8 cellular contexts compared by ENCODE assay signal in genomic region chr19:2426661-2427322, GRCh38. TPM values are rescaled to one million over a fixed set of nuclear protein-coding genes. Genes with fewer than 3 reads are reported as not detected.
A peak's percentile ranks its signal among the peaks of the same experiment; 100 is the strongest.
DNase-seq lines count a peak whose midpoint lies in the region; ATAC-seq, FAIRE-seq and TF ChIP-seq lines count a peak whose summit lies in the region.

No MANE protein-coding gene starts in this region.

- TF ChIP-seq CTCF in GM12878 (IDR thresholded peaks at IDR 0.05 in 2 of 3, conservative IDR thresholded peaks at IDR 0.05 in 1 of 3; ENCODE audit: control insufficient read depth in 2 of 3, extremely low read depth in 1 of 3, insufficient read depth in 1 of 3, low read depth in 3 of 3, low read length in 3 of 3): no peak

- BruUV-seq in GM12878 (replicated peaks; lab: Mats Ljungman, UMichigan): TSS peak; percentile 74

- H2AFZ ChIP-seq in GM12878 (ENCODE audit: control insufficient read depth, low read depth, low read length): peak overlapping the region; percentile 39

- peak overlapping the region; percentile 85 for H3K4me2 ChIP-seq in GM12878 (ENCODE audit: control insufficient read depth, insufficient read depth)

- DNase-seq in activated gamma-delta T cell treated with Interleukin-2 at 50 U/mL for 16 hours: peak; percentile 20
- no peak for DNase-seq in activated gamma-delta T cell (lab: John Stamatoyannopoulos, UW)
- peak; percentile 13 for DNase-seq in RCC 7860 (ENCODE audit: low spot score)
- no peak for DNase-seq in GM12878 (ENCODE audit: low read depth, low spot score)
- DNase-seq in stimulated activated CD4-positive, alpha-beta T cell treated with anti-CD3 and anti-CD28 coated beads, Interleukin-12 subunit alpha, Interleukin-12 subunit beta, amount 100 ng/mL, for 24 hours (ENCODE audit: low read depth in 2 of 2): peak; percentile 23 to 45

- RAD21 ChIA-PET in GM12878 (lab: Charles Lee; ENCODE audit: unreplicated experiment): interaction anchor here (1.1 to 1.8 kb wide), 3 partner anchors 32 to 184 kb away, joined by 5 to 8 read pairs (median 7); partner anchors contain the start of gene GADD45B

- H3K36me3 ChIP-seq in GM12878 (ENCODE audit: control insufficient read depth in 2 of 2, insufficient read depth in 2 of 2, low read length in 1 of 2) (peaks cover 7 to 20% of the 10 kb centered on the region in 2 experiments; a peak in 3 of 4 replicates), iPS-18a (ENCODE audit: control insufficient read depth, low read depth, low read length) (peaks cover 14% of the 10 kb centered on the region)

- in situ Hi-C loops in GM12878 (cut with MboI): no loop called here

- FAIRE-seq in RCC 7860 (lab: Jason Lieb, UNC) (no peak), GM12878 (lab: Jason Lieb, UNC) (no peak)

- TF ChIP-seq POLR2A in GM12878 (IDR thresholded peaks at IDR 0.05; ENCODE audit: low read depth, low read length): no peak

- H3K9me3 ChIP-seq in GM12878 (replicated peaks; ENCODE audit: control insufficient read depth, insufficient read depth, low read length): no peaks in the 10 kb centered on the region
- H3K9me3 ChIP-seq in iPS-18a (ENCODE audit: control insufficient read depth, low read depth, low read length): no peaks in the 10 kb centered on the region

- no peak for TF ChIP-seq RAD21 in GM12878 (IDR thresholded peaks at IDR 0.05; ENCODE audit: insufficient read depth, low read depth, low read length)

- peaks cover 22% of the 10 kb centered on the region for H3K79me2 ChIP-seq in GM12878 (ENCODE audit: control insufficient read depth, insufficient read depth, low read length)

- intact Hi-C loops in GM12878 (cut with micrococcal nuclease; ENCODE audit: unreplicated experiment): loop anchor here (1.0 kb wide), 1 partner anchor 30 kb away; the partner anchor contains the start of gene LMNB2

- H3K9ac ChIP-seq in GM12878 (ENCODE audit: control insufficient read depth, insufficient read depth, low read length) (peak overlapping the region; percentile 89), iPS-18a (ENCODE audit: low read length) (peak overlapping the region; percentile 99)

- CTCF ChIA-PET in GM12878 (lab: Yijun Ruan, JAX): interaction anchor here (0.6 to 1.5 kb wide), 4 partner anchors 11 to 210 kb away, joined by 3 to 6 read pairs (median 3); no protein-coding TSS in a partner anchor

- H3K27ac ChIP-seq in GM12878 (ENCODE audit: control insufficient read depth, insufficient read depth): peak overlapping the region; percentile 95
- peak overlapping the region; percentile 98 for H3K27ac ChIP-seq in iPS-18a (ENCODE audit: low read length)

- ATAC-seq in HG03139 (IDR thresholded peaks at IDR 0.05; ENCODE audit: unreplicated experiment) (peak; percentile 8), GM12878 (peak; percentile 56), GM21526 (IDR thresholded peaks at IDR 0.05; ENCODE audit: low FRiP score, unreplicated experiment) (no peak)

- H3K4me1 ChIP-seq in GM12878 (ENCODE audit: control insufficient read depth, insufficient read depth, low read length): peaks cover 11% of the 10 kb centered on the region
- peaks cover 17% of the 10 kb centered on the region for H3K4me1 ChIP-seq in iPS-18a (ENCODE audit: control insufficient read depth, low read depth, low read length)

- H3K27me3 ChIP-seq in GM12878 (replicated peaks in 1 of 2; ENCODE audit: control insufficient read depth in 2 of 2, insufficient read depth in 2 of 2, low read length in 1 of 2) (no peaks in the 10 kb centered on the region), iPS-18a (ENCODE audit: control insufficient read depth, insufficient read depth, low read length) (no peaks in the 10 kb centered on the region)

- H3K4me3 ChIP-seq in GM12878: peak overlapping the region; percentile 94
- H3K4me3 ChIP-seq in iPS-18a (ENCODE audit: low read length): peak overlapping the region; percentile 98

- WGBS in GM12878 (ENCODE audit: insufficient coverage, insufficient replicate concordance, low lambda C conversion rate, missing lambda C conversion rate): 1% methylated on average over 53 of the region's 53 CpGs

- POLR2A ChIA-PET in GM12878 (lab: Charles Lee): interaction anchor here (1.2 to 1.6 kb wide), 3 partner anchors 30 to 169 kb away, joined by 3 to 11 read pairs (median 7); partner anchors contain the start of gene LMNB2

- H4K20me1 ChIP-seq in GM12878 (ENCODE audit: control insufficient read depth, insufficient read depth): no peaks in the 10 kb centered on the region; the same call in 1 of the 2 replicates

- SMC1A ChIA-PET in GM12878 (lab: Charles Lee; ENCODE audit: uncharacterized antibody, unreplicated experiment): interaction anchor here (1.3 kb wide), 1 partner anchor 271 kb away, joined by 6 read pairs; no protein-coding TSS in a partner anchor

- no peak for TF ChIP-seq EP300 in GM12878 (IDR thresholded peaks at IDR 0.05; ENCODE audit: borderline replicate concordance in 1 of 2, control insufficient read depth in 1 of 2, low read depth in 2 of 2, low read length in 2 of 2)

TF ChIP-seq in GM12878, 131 proteins besides CTCF, POLR2A, EP300 and RAD21 (continues in another document):
- TF ChIP-seq MYC (IDR thresholded peaks at IDR 0.05; ENCODE audit: insufficient read depth, insufficient read length, insufficient replicate concordance, low read length, severe bottlenecking) (peak; percentile 51), POLR2AphosphoS2 (IDR thresholded peaks at IDR 0.05; ENCODE audit: low read depth, low read length) (no peak)

RNA-seq across cellular contexts. Expression of gene TIMM13, which starts 0.6 kb away (rescaled TPM):
- total RNA-seq in GM12878 (2013; cell fraction: nucleolus; rRNA removed): 59.7 and 74.3 TPM in 2 replicates
- 69.5 and 80.8 TPM in 2 replicates for total RNA-seq in GM12878 (2014; rRNA removed)
- total RNA-seq in GM12878 (2014; rRNA removed; fragmentation: Illumina TruSeq; extraction: Trizol): 28.3 and 34.4 TPM in 2 replicates
- 151 and 160 TPM in 2 replicates for total RNA-seq in GM12878 (2021)
- 23.9 TPM for polyA plus RNA-seq in GM12878 (2011; ENCODE audit: low read depth)
- polyA plus RNA-seq in GM12878 (2011; rRNA removed): 17.1 and 38.9 TPM in 2 replicates
- polyA plus RNA-seq in GM12878 (2011; cell fraction: cytosol; rRNA removed): 74.2 and 137 TPM in 2 replicates
- polyA plus RNA-seq in GM12878 (2011; cell fraction: nucleus; rRNA removed): 67.2 and 71.6 TPM in 2 replicates
- polyA plus RNA-seq in GM12878 (2012): 48.0 and 50.4 TPM in 2 replicates
- polyA plus RNA-seq in GM12878 (2014; fragmentation: Illumina TruSeq; extraction: Trizol): 1.6 and 9.9 TPM in 2 replicates
- polyA plus RNA-seq in GM12878 (2014; fragmentation: Nextera tagmentation; extraction: Ambion mirVana): 10 to 100 TPM; 17.9 to 46.3 TPM
- polyA plus RNA-seq in GM12878 (2014; rRNA removed): 82.1 and 111 TPM in 2 replicates
- polyA plus RNA-seq in GM12878 (2016; fragmentation: Nextera tagmentation; extraction: Ambion mirVana): 100 to 1,000 TPM; 200 to 205 TPM
- polyA minus RNA-seq in GM12878 (2011; rRNA and poly(A)+ RNA removed): 5.5 and 23.9 TPM in 2 replicates
- polyA minus RNA-seq in GM12878 (2011; cell fraction: cytosol; rRNA and poly(A)+ RNA removed): 18.7 and 24.1 TPM in 2 replicates
- polyA minus RNA-seq in GM12878 (2011; cell fraction: nucleus; rRNA and poly(A)+ RNA removed): 9.9 and 18.2 TPM in 2 replicates

RNA-seq across cellular contexts. Expression of gene LMNB2, which starts 30.0 kb away (rescaled TPM):
- total RNA-seq in GM12878 (2013; cell fraction: nucleolus; rRNA removed): 39.2 and 49.9 TPM in 2 replicates
- total RNA-seq in GM12878 (2014; rRNA removed) (98.7 and 107 TPM in 2 replicates), GM12878 (2014; rRNA removed; fragmentation: Illumina TruSeq; extraction: Trizol) (63.4 and 66.4 TPM in 2 replicates), GM12878 (2021) (117 and 118 TPM in 2 replicates)
- polyA plus RNA-seq in GM12878 (2011; ENCODE audit: low read depth): 34.0 TPM
- polyA plus RNA-seq in GM12878 (2011; rRNA removed) (62.9 and 98.1 TPM in 2 replicates), GM12878 (2014; fragmentation: Illumina TruSeq; extraction: Trizol) (80.1 and 121 TPM in 2 replicates), GM12878 (2014; fragmentation: Nextera tagmentation; extraction: Ambion mirVana) (1 to 10 TPM in 1 of 2 experiments, under 1 TPM in 1; 0.61 to 1.9 TPM), GM12878 (2014; rRNA removed) (94.8 and 108 TPM in 2 replicates), GM12878 (2016; fragmentation: Nextera tagmentation; extraction: Ambion mirVana) (10 to 100 TPM; 10.4 to 47.3 TPM)
- 131 and 153 TPM in 2 replicates for polyA plus RNA-seq in GM12878 (2011; cell fraction: cytosol; rRNA removed)
- 89.5 and 121 TPM in 2 replicates for polyA plus RNA-seq in GM12878 (2011; cell fraction: nucleus; rRNA removed)
- polyA plus RNA-seq in GM12878 (2012): 45.1 and 51.1 TPM in 2 replicates
- 61.8 and 93.7 TPM in 2 replicates for polyA minus RNA-seq in GM12878 (2011; rRNA and poly(A)+ RNA removed)
- polyA minus RNA-seq in GM12878 (2011; cell fraction: cytosol; rRNA and poly(A)+ RNA removed): 29.2 and 34.9 TPM in 2 replicates
- 14.7 and 19.8 TPM in 2 replicates for polyA minus RNA-seq in GM12878 (2011; cell fraction: nucleus; rRNA and poly(A)+ RNA removed)

RNA-seq across cellular contexts. Expression of gene GADD45B, which starts 49.1 kb away (rescaled TPM):
- 313 and 319 TPM in 2 replicates for total RNA-seq in GM12878 (2013; cell fraction: nucleolus; rRNA removed)
- total RNA-seq in GM12878 (2014; rRNA removed): 89.5 and 97.3 TPM in 2 replicates
- total RNA-seq in GM12878 (2014; rRNA removed; fragmentation: Illumina TruSeq; extraction: Trizol): 51.1 and 53.5 TPM in 2 replicates
- 101 and 104 TPM in 2 replicates for total RNA-seq in GM12878 (2021)
- polyA plus RNA-seq in GM12878 (2011; ENCODE audit: low read depth): 59.9 TPM
- 112 and 180 TPM in 2 replicates for polyA plus RNA-seq in GM12878 (2011; rRNA removed)
- polyA plus RNA-seq in GM12878 (2011; cell fraction: cytosol; rRNA removed): 262 and 293 TPM in 2 replicates
- 355 and 391 TPM in 2 replicates for polyA plus RNA-seq in GM12878 (2011; cell fraction: nucleus; rRNA removed)
- polyA plus RNA-seq in GM12878 (2012): 129 and 137 TPM in 2 replicates
- polyA plus RNA-seq in GM12878 (2014; fragmentation: Illumina TruSeq; extraction: Trizol): 12.4 and 33.7 TPM in 2 replicates
- 10 to 100 TPM in 1 of 2 experiments, 1 to 10 TPM in 1; 2.4 to 10.5 TPM for polyA plus RNA-seq in GM12878 (2014; fragmentation: Nextera tagmentation; extraction: Ambion mirVana)
- 150 and 165 TPM in 2 replicates for polyA plus RNA-seq in GM12878 (2014; rRNA removed)
- 100 to 1,000 TPM in 1 of 2 experiments, 10 to 100 TPM in 1; 92.7 to 106 TPM for polyA plus RNA-seq in GM12878 (2016; fragmentation: Nextera tagmentation; extraction: Ambion mirVana)
- polyA minus RNA-seq in GM12878 (2011; rRNA and poly(A)+ RNA removed): 93.1 and 170 TPM in 2 replicates
- polyA minus RNA-seq in GM12878 (2011; cell fraction: cytosol; rRNA and poly(A)+ RNA removed): 64.0 and 71.2 TPM in 2 replicates
- polyA minus RNA-seq in GM12878 (2011; cell fraction: nucleus; rRNA and poly(A)+ RNA removed): 216 and 321 TPM in 2 replicates

Comparison
In these comparisons a context has a peak if more than half of its experiments do, and no peak if none do; other contexts are left out.
1. DNase-seq: peak in activated gamma-delta T cell treated with Interleukin-2 at 50 U/mL for 16 hours (single experiment), RCC 7860 (single experiment) and stimulated activated CD4-positive, alpha-beta T cell treated with anti-CD3 and anti-CD28 coated beads, Interleukin-12 subunit alpha, Interleukin-12 subunit beta, amount 100 ng/mL, for 24 hours (2 of 2); none in activated gamma-delta T cell (single experiment) and GM12878 (single experiment).